8 cellular contexts compared by ENCODE assay signal in the genomic region with DNA sequence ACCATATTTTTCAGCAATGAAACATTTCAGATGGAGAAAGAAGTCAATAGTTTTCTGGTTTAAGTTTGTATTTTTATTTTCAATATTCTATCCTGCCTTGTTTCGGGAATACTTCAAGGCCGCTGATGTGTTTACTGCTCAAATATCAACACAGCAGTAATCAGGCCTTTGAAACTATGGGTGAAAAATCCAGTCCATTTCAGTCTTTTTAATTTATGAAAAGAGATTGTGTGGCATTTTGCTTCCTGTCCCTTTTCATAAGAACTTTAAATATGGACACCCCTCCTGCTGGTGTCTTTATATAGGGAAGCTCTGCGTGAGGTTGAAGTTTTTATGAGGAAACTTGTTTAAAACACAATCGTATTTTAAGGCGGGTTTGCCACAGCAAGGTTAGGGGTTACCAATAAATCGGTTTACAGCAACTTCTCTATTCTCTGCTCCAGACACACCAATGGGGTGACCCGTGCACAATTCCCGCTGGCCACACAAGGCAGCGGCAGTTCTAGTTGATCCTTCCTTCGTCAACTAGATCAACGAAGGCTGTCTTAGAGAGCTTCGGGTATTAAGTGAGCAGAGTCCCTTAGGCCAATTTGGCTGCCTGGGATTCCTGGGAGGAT. TPM values are rescaled to one million over a fixed set of nuclear protein-coding genes. Genes with fewer than 3 reads are reported as not detected.
DNase-seq lines count a peak whose midpoint lies in the region; ATAC-seq and TF ChIP-seq lines count a peak whose summit lies in the region.

No MANE protein-coding gene starts in this region.

- H3K27me3 Mint-ChIP-seq in H9 (ENCODE audit: low read depth) = peaks cover 79% of the 10 kb centered on the region
- H3K27me3 Mint-ChIP-seq in activated T-helper 1 cell treated with anti-CD3 and anti-CD28 coated beads, Interleukin-12 subunit alpha, Interleukin-12 subunit beta, Interleukin-2, Interleukin-4 antibody, amounts not matched to agents 30 ng/mL and 10 ng/mL and 1 ng/mL, durations not matched to agents 14 hours and 24 hours and 36 hours (ENCODE audit: insufficient read depth) = peaks cover 56% of the 10 kb centered on the region

- H4K91ac ChIP-seq in H9 (ENCODE audit: insufficient read length, low read depth, low read length) = no peak overlapping the region

- H3K23ac ChIP-seq in H9 (ENCODE audit: insufficient read length, low read depth, low read length) = no peak overlapping the region

- no peaks in the 10 kb centered on the region for H3K79me1 ChIP-seq in H9 (ENCODE audit: insufficient read depth, low read depth, low read length, poor library complexity, severe bottlenecking)

- peak in 1 of 2 donors; percentile 2 for ATAC-seq in gastrocnemius medialis

- H2AFZ ChIP-seq in H9 (ENCODE audit: low read length) (no peak overlapping the region), OCI-LY7 (ENCODE audit: low read length) (no peak overlapping the region)

- H4K5ac ChIP-seq in H9 (ENCODE audit: insufficient read length, low read depth, low read length) = no peak overlapping the region

- H3K23me2 ChIP-seq in H9 (ENCODE audit: insufficient read length, low read depth, low read length, poor library complexity, severe bottlenecking) = peaks cover 19% of the 10 kb centered on the region

- H3K27me3 ChIP-seq in H9 (ENCODE audit: insufficient read depth, low read length) (peaks cover 17% of the 10 kb centered on the region; the same call in 1 of the 2 replicates), gastrocnemius medialis (no peaks in the 10 kb centered on the region)

- intact Hi-C loops in activated T-helper 1 cell treated with anti-CD3 and anti-CD28 coated beads, Interleukin-12 subunit alpha, Interleukin-12 subunit beta, Interleukin-2, Interleukin-4 antibody, amounts not matched to agents 30 ng/mL and 10 ng/mL and 1 ng/mL, durations not matched to agents 14 hours and 24 hours and 36 hours (cut with micrococcal nuclease) = loop anchor here (10.0 kb wide), 1 partner anchor 828 kb away; the partner anchor contains the start of gene CD302
- intact Hi-C loops in gastrocnemius medialis (cut with DNase I; ENCODE audit: low total_unique reads) = no loop called here
- intact Hi-C loops in OCI-LY7 (cut with micrococcal nuclease; ENCODE audit: unreplicated experiment) = no loop called here

- H3K27ac ChIP-seq in H9 (ENCODE audit: insufficient read length, low read depth, low read length) (no peak overlapping the region), gastrocnemius medialis (peak overlapping the region; percentile 70 to 84 (median 80)), OCI-LY7 (ENCODE audit: low read depth, low read length, poor library complexity, severe bottlenecking) (no peak overlapping the region)

- H3K4me1 ChIP-seq in H9 (ENCODE audit: insufficient read depth, low read length) (no peaks in the 10 kb centered on the region), gastrocnemius medialis (peaks cover 20% of the 10 kb centered on the region in 2 donors), OCI-LY7 (ENCODE audit: insufficient read depth, low read length, poor library complexity, severe bottlenecking) (no peaks in the 10 kb centered on the region)

- no peaks in the 10 kb centered on the region for H4K20me1 ChIP-seq in H9 (ENCODE audit: control insufficient read depth, insufficient read depth, insufficient read length)
- no peaks in the 10 kb centered on the region for H4K20me1 ChIP-seq in OCI-LY7 (ENCODE audit: insufficient read depth, low read length)

- no peak overlapping the region for H3K9ac ChIP-seq in H9 (ENCODE audit: extremely low read depth, insufficient read length, low read length)

- H3K4me3 ChIP-seq in gastrocnemius medialis (peak overlapping the region; percentile 69 to 87 (median 82)), OCI-LY7 (ENCODE audit: low read depth, low read length, poor library complexity, severe bottlenecking) (no peak overlapping the region)

- BruUV-seq in OCI-LY7 (replicated peaks; lab: Mats Ljungman, UMichigan) = no TSS peak

- no peak overlapping the region for H3K56ac ChIP-seq in H9 (ENCODE audit: insufficient read length, low read depth, low read length)

- H3K9me3 Mint-ChIP-seq in H9 = peaks cover 0 to 2% of the 10 kb centered on the region in 2 experiments; a peak in 2 of 5 replicates
- no peaks in the 10 kb centered on the region for H3K9me3 Mint-ChIP-seq in activated T-helper 1 cell treated with anti-CD3 and anti-CD28 coated beads, Interleukin-12 subunit alpha, Interleukin-12 subunit beta, Interleukin-2, Interleukin-4 antibody, amounts not matched to agents 30 ng/mL and 10 ng/mL and 1 ng/mL, durations not matched to agents 14 hours and 24 hours and 36 hours

- peaks cover 29 to 37% of the 10 kb centered on the region in 2 experiments for H3K4me1 Mint-ChIP-seq in H9
- H3K4me1 Mint-ChIP-seq in activated T-helper 1 cell treated with anti-CD3 and anti-CD28 coated beads, Interleukin-12 subunit alpha, Interleukin-12 subunit beta, Interleukin-2, Interleukin-4 antibody, amounts not matched to agents 30 ng/mL and 10 ng/mL and 1 ng/mL, durations not matched to agents 14 hours and 24 hours and 36 hours (ENCODE audit: low read depth) = peaks cover 15% of the 10 kb centered on the region

- no peak overlapping the region for H3K4ac ChIP-seq in H9 (ENCODE audit: low read depth, low read length)

- no peaks in the 10 kb centered on the region; a peak in 1 of 7 replicates for H3K36me3 Mint-ChIP-seq in H9 (ENCODE audit: insufficient read depth in 1 of 3, low read depth in 3 of 3)
- H3K36me3 Mint-ChIP-seq in activated T-helper 1 cell treated with anti-CD3 and anti-CD28 coated beads, Interleukin-12 subunit alpha, Interleukin-12 subunit beta, Interleukin-2, Interleukin-4 antibody, amounts not matched to agents 30 ng/mL and 10 ng/mL and 1 ng/mL, durations not matched to agents 14 hours and 24 hours and 36 hours (ENCODE audit: low read depth) = no peaks in the 10 kb centered on the region

- no CpG with 5 or more reads among the region's 12 CpGs for WGBS in H9 (ENCODE audit: extremely low coverage, insufficient read length, low lambda C conversion rate)

- no peak overlapping the region for H2BK20ac ChIP-seq in H9 (ENCODE audit: low read depth, low read length, poor library complexity, severe bottlenecking)

- H3K9me3 ChIP-seq in H9 (ENCODE audit: control insufficient read depth, low read depth, low read length) (no peaks in the 10 kb centered on the region), gastrocnemius medialis (no peaks in the 10 kb centered on the region), OCI-LY7 (ENCODE audit: low read length) (no peaks in the 10 kb centered on the region)

- H2AK5ac ChIP-seq in H9 (ENCODE audit: insufficient read length, low read length) = no peak overlapping the region

- H3K4me2 ChIP-seq in H9 (ENCODE audit: insufficient read depth, insufficient read length, low read length) (peak overlapping the region; percentile 99), OCI-LY7 (ENCODE audit: low read length) (no peak overlapping the region)

- no peak overlapping the region for H2BK15ac ChIP-seq in H9 (ENCODE audit: low read depth, low read length)

- CTCF ChIA-PET in OCI-LY7 (lab: Charles Lee; ENCODE audit: unreplicated experiment) = no interaction called here

- in situ Hi-C loops in gastrocnemius medialis (cut with MboI; ENCODE audit: low sequenced_read_pairs in 4 of 4) = no loop called here
- in situ Hi-C loops in GM13977 (cut with MboI; ENCODE audit: low pct_unique_long_range_greater_than_20kb, low sequenced_read_pairs, unreplicated experiment) = no loop called here

- H2BK120ac ChIP-seq in H9 (ENCODE audit: low read depth, low read length, poor library complexity, severe bottlenecking) = no peak overlapping the region

- DNase-seq in H9 = peak; percentile 49
- DNase-seq in activated T-helper 1 cell treated with anti-CD3 and anti-CD28 coated beads, Interleukin-12 subunit alpha, Interleukin-12 subunit beta, Interleukin-2, Interleukin-4 antibody, amounts not matched to agents 30 ng/mL and 10 ng/mL and 1 ng/mL, durations not matched to agents 14 hours and 24 hours and 36 hours (ENCODE audit: low spot score) = no peak
- DNase-seq in hepatic stellate cell (ENCODE audit: low spot score) = peak; percentile 24
- no peak for DNase-seq in gastrocnemius medialis
- DNase-seq in NOMO-1 (lab: John Stamatoyannopoulos, UW; ENCODE audit: unreplicated experiment in 2 of 2) = no peak
- no peak for DNase-seq in GM13977 (ENCODE audit: low spot score)
- no peak for DNase-seq in OCI-LY7 (ENCODE audit: low spot score)
- no peak for DNase-seq in NCI-H1436 (lab: John Stamatoyannopoulos, UW)

- H3K18ac ChIP-seq in H9 (ENCODE audit: insufficient read length, low read depth, low read length) = no peak overlapping the region

- no peak overlapping the region for H3K14ac ChIP-seq in H9 (ENCODE audit: insufficient read depth, low read length)

- H2BK5ac ChIP-seq in H9 (ENCODE audit: insufficient read length, low read length) = no peak overlapping the region

- H3K36me3 ChIP-seq in gastrocnemius medialis (no peaks in the 10 kb centered on the region), OCI-LY7 (ENCODE audit: insufficient read depth, low read length) (no peaks in the 10 kb centered on the region)

- TF ChIP-seq CTCF in H9 (conservative IDR thresholded peaks at IDR 0.05) (no peak), gastrocnemius medialis (IDR thresholded peaks at IDR 0.05 in 4 of 5, conservative IDR thresholded peaks at IDR 0.05 in 1 of 5) (no peak), GM13977 (IDR thresholded peaks at IDR 0.05; ENCODE audit: extremely low read depth, insufficient read depth, missing control alignments) (no peak), OCI-LY7 (conservative IDR thresholded peaks at IDR 0.05; ENCODE audit: low read length) (no peak)

- POLR2A ChIA-PET in OCI-LY7 (lab: Charles Lee) = no interaction called here

- H3K79me2 ChIP-seq in H9 (ENCODE audit: insufficient read depth, low read length) = no peaks in the 10 kb centered on the region
- H3K79me2 ChIP-seq in OCI-LY7 (ENCODE audit: insufficient read depth, low read depth, low read length) = no peaks in the 10 kb centered on the region

- H4K8ac ChIP-seq in H9 (replicated peaks; ENCODE audit: insufficient read length, low read depth, low read length) = no peak overlapping the region

- no peak for TF ChIP-seq POLR2A in gastrocnemius medialis (IDR thresholded peaks at IDR 0.05)

- H3K9me2 ChIP-seq in OCI-LY7 (ENCODE audit: insufficient read depth, low read length) = no peaks in the 10 kb centered on the region

- peak overlapping the region; percentile 79 to 84 for H3K4me3 Mint-ChIP-seq in H9
- peak overlapping the region; percentile 11 for H3K4me3 Mint-ChIP-seq in activated T-helper 1 cell treated with anti-CD3 and anti-CD28 coated beads, Interleukin-12 subunit alpha, Interleukin-12 subunit beta, Interleukin-2, Interleukin-4 antibody, amounts not matched to agents 30 ng/mL and 10 ng/mL and 1 ng/mL, durations not matched to agents 14 hours and 24 hours and 36 hours

- H2BK12ac ChIP-seq in H9 (ENCODE audit: insufficient read length, low read depth, low read length) = no peak overlapping the region

- no peak overlapping the region for H3T11ph ChIP-seq in H9 (ENCODE audit: low read length)

- no peak overlapping the region for H3K27ac Mint-ChIP-seq in H9
- H3K27ac Mint-ChIP-seq in activated T-helper 1 cell treated with anti-CD3 and anti-CD28 coated beads, Interleukin-12 subunit alpha, Interleukin-12 subunit beta, Interleukin-2, Interleukin-4 antibody, amounts not matched to agents 30 ng/mL and 10 ng/mL and 1 ng/mL, durations not matched to agents 14 hours and 24 hours and 36 hours = no peak overlapping the region

RNA-seq across cellular contexts. Expression of gene TANC1, which starts 1.2 kb away (rescaled TPM):
- total RNA-seq in H9 (2021) (2.5 TPM in 2 replicates), gastrocnemius medialis (1 to 10 TPM; 5.1 to 9.9 (median 5.4) TPM), OCI-LY7 (2022) (0.04 TPM in 1 of 2 replicates, not detected in the other)
- total RNA-seq in activated T-helper 1 cell treated with anti-CD3 and anti-CD28 coated beads, Interleukin-12 subunit alpha, Interleukin-12 subunit beta, Interleukin-2, Interleukin-4 antibody, amounts not matched to agents 30 ng/mL and 10 ng/mL and 1 ng/mL, durations not matched to agents 14 hours and 24 hours and 36 hours = 0.37 and 0.47 TPM in 2 replicates
- total RNA-seq in OCI-LY7 (2014; rRNA removed; shearing (Covaris generic)) = not detected in 2 replicates

Comparison
In these comparisons a context has a peak if more than half of its experiments do, and no peak if none do; other contexts are left out.
1. DNase-seq: peak in H9 (single experiment) and hepatic stellate cell (single experiment); none in activated T-helper 1 cell treated with anti-CD3 and anti-CD28 coated beads, Interleukin-12 subunit alpha, Interleukin-12 subunit beta, Interleukin-2, Interleukin-4 antibody, amounts not matched to agents 30 ng/mL and 10 ng/mL and 1 ng/mL, durations not matched to agents 14 hours and 24 hours and 36 hours (single experiment), gastrocnemius medialis (0 of 2), NOMO-1 (0 of 2), GM13977 (single experiment), OCI-LY7 (single experiment) and NCI-H1436 (single experiment).
2. H3K27ac ChIP-seq: peak in gastrocnemius medialis (4 of 4); none in H9 (single experiment) and OCI-LY7 (single experiment).